In the genomic region with DNA sequence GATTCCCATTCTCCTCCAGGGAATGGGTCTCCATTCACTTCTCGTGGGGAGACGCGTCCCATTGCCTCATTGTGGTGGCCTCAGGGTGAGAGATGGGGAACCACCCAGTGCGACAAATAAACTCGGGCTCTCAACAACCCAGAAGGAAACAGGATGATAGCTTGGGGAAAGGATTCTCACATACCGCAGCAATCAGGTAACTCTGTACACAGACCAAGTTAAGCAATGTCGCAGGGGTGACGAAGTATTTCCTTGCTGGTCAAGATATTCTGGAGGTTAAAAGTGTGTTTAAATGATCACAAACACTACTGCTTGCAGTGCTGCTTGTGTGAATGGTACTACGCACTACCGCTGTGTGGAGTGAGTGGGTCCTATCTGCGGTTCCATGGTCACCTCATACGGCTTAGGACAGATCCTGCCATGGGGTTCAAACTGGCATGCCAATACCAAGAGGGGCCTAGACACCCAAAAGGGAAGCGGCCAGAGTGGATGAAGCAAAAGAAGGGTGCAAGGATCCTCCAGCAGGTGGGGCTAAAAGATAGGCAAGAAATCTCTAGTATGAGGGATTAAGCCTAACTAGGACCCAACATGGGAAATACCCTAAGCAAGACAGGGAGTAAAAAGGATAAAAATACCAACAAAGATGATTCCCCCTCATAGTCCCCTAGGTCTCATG, we compare ENCODE assay signal across 8 cellular contexts.
DNase-seq lines count a peak whose midpoint lies in the region; ATAC-seq, FAIRE-seq and TF ChIP-seq lines count a peak whose summit lies in the region.

No MANE protein-coding gene starts in this region.

- no peak overlapping the region for H3K4ac ChIP-seq in trophoblast cell (ENCODE audit: low read depth, low read length)

- no peaks in the 10 kb centered on the region for H3K36me3 Mint-ChIP-seq in activated T-cell treated with anti-CD3 and anti-CD28 coated beads, Interleukin-2, amount 50 U/mL, for 24 hours (ENCODE audit: low read depth)

- peaks cover 20% of the 10 kb centered on the region for H3K4me1 Mint-ChIP-seq in activated T-cell treated with anti-CD3 and anti-CD28 coated beads, Interleukin-2, amount 50 U/mL, for 24 hours (ENCODE audit: low read depth)

- no peak overlapping the region for H2BK120ac ChIP-seq in trophoblast cell (ENCODE audit: insufficient read depth, low read length, poor library complexity)

- no peaks in the 10 kb centered on the region for H3K36me3 ChIP-seq in OCI-LY7 (ENCODE audit: insufficient read depth, low read length)
- no peaks in the 10 kb centered on the region for H3K36me3 ChIP-seq in trophoblast cell (ENCODE audit: control insufficient read depth in 1 of 2, insufficient read depth in 2 of 2, low read length in 2 of 2)

- H3K79me2 ChIP-seq in OCI-LY7 (ENCODE audit: insufficient read depth, low read depth, low read length) (no peaks in the 10 kb centered on the region), trophoblast cell (ENCODE audit: control insufficient read depth, insufficient read depth, low read length, poor library complexity) (no peaks in the 10 kb centered on the region)

- H2AFZ ChIP-seq in OCI-LY7 (ENCODE audit: low read length) = no peak overlapping the region
- no peak overlapping the region for H2AFZ ChIP-seq in trophoblast cell (ENCODE audit: insufficient read depth, low read length, poor library complexity)

- no peaks in the 10 kb centered on the region for H3K27me3 Mint-ChIP-seq in activated T-cell treated with anti-CD3 and anti-CD28 coated beads, Interleukin-2, amount 50 U/mL, for 24 hours

- H3K27ac ChIP-seq in OCI-LY7 (ENCODE audit: low read depth, low read length, poor library complexity, severe bottlenecking) = no peak overlapping the region
- no peak overlapping the region for H3K27ac ChIP-seq in trophoblast cell (ENCODE audit: low read depth, low read length)

- no peak overlapping the region for H3K4me3 Mint-ChIP-seq in activated T-cell treated with anti-CD3 and anti-CD28 coated beads, Interleukin-2, amount 50 U/mL, for 24 hours

- H3K4me1 ChIP-seq in OCI-LY7 (ENCODE audit: insufficient read depth, low read length, poor library complexity, severe bottlenecking) (no peaks in the 10 kb centered on the region), trophoblast cell (ENCODE audit: control insufficient read depth in 1 of 2, insufficient read depth in 2 of 2, low read length in 2 of 2) (no peaks in the 10 kb centered on the region)

- WGBS in trophoblast cell (ENCODE audit: extremely low coverage, insufficient coverage, insufficient read length) = no CpG with 5 or more reads among the region's 13 CpGs

- CTCF ChIA-PET in OCI-LY7 (lab: Charles Lee; ENCODE audit: unreplicated experiment) = no interaction called here

- no peak overlapping the region for H3K4me3 ChIP-seq in OCI-LY7 (ENCODE audit: low read depth, low read length, poor library complexity, severe bottlenecking)
- H3K4me3 ChIP-seq in fibroblast of the aortic adventitia (ENCODE audit: low read depth, low read length) = no peak overlapping the region
- no peak overlapping the region for H3K4me3 ChIP-seq in trophoblast cell (ENCODE audit: low read depth, low read length)

- no peak overlapping the region for H4K91ac ChIP-seq in trophoblast cell (ENCODE audit: low read depth, low read length)

- POLR2A ChIA-PET in OCI-LY7 (lab: Charles Lee) = no interaction called here

- no peak overlapping the region for H3K9ac ChIP-seq in trophoblast cell (ENCODE audit: low read length)

- no peak overlapping the region for H3K14ac ChIP-seq in trophoblast cell (ENCODE audit: low read length)

- H2BK12ac ChIP-seq in trophoblast cell (ENCODE audit: low read length) = no peak overlapping the region

- H3K9me3 Mint-ChIP-seq in activated T-cell treated with anti-CD3 and anti-CD28 coated beads, Interleukin-2, amount 50 U/mL, for 24 hours = no peaks in the 10 kb centered on the region

- peak; percentile 74 for ATAC-seq in GM19372 (IDR thresholded peaks at IDR 0.05; ENCODE audit: low read depth, unreplicated experiment)

- H4K20me1 ChIP-seq in OCI-LY7 (ENCODE audit: insufficient read depth, low read length) = no peaks in the 10 kb centered on the region

- peak; percentile 68 for TF ChIP-seq CTCF in OCI-LY7 (conservative IDR thresholded peaks at IDR 0.05; ENCODE audit: low read length)
- peak; percentile 88 for TF ChIP-seq CTCF in fibroblast of the aortic adventitia (IDR thresholded peaks at IDR 0.05; ENCODE audit: insufficient read depth, low read length)

- no TSS peak for BruUV-seq in OCI-LY7 (replicated peaks; lab: Mats Ljungman, UMichigan)

- no peak overlapping the region for H4K8ac ChIP-seq in trophoblast cell (ENCODE audit: low read depth, low read length)

- no peaks in the 10 kb centered on the region for H3K9me2 ChIP-seq in OCI-LY7 (ENCODE audit: insufficient read depth, low read length)

- no peak overlapping the region for H2AK5ac ChIP-seq in trophoblast cell (ENCODE audit: low read length)

- no peak overlapping the region for H3K18ac ChIP-seq in trophoblast cell (ENCODE audit: low read length)

- no peak overlapping the region for H3K27ac Mint-ChIP-seq in activated T-cell treated with anti-CD3 and anti-CD28 coated beads, Interleukin-2, amount 50 U/mL, for 24 hours

- no peak overlapping the region for H3K23ac ChIP-seq in trophoblast cell (ENCODE audit: low read length)

- no peaks in the 10 kb centered on the region for H3K27me3 ChIP-seq in trophoblast cell (ENCODE audit: insufficient read depth, low read length)

- H3K9me3 ChIP-seq in OCI-LY7 (ENCODE audit: low read length) (no peaks in the 10 kb centered on the region), trophoblast cell (ENCODE audit: insufficient read depth, low read depth, low read length) (no peaks in the 10 kb centered on the region)

- no peak for FAIRE-seq in urothelium cell line (lab: Jason Lieb, UNC)

- no peaks in the 10 kb centered on the region for H3K79me1 ChIP-seq in trophoblast cell (ENCODE audit: low read length)

- no peak overlapping the region for H2BK5ac ChIP-seq in trophoblast cell (ENCODE audit: low read depth, low read length, poor library complexity)

- H3K4me2 ChIP-seq in OCI-LY7 (ENCODE audit: low read length) (no peak overlapping the region), trophoblast cell (ENCODE audit: low read length) (no peak overlapping the region)

- DNase-seq in COLO668 (lab: John Stamatoyannopoulos, UW; ENCODE audit: unreplicated experiment) = peak; percentile 35
- peak; percentile 64 for DNase-seq in HS-5 (ENCODE audit: low read depth)
- DNase-seq in OCI-LY7 (ENCODE audit: low spot score) = peak; percentile 23
- peak; percentile 60 for DNase-seq in activated T-cell treated with anti-CD3 and anti-CD28 coated beads, Interleukin-2, amount 50 U/mL, for 24 hours
- peak; percentile 79 for DNase-seq in fibroblast of the aortic adventitia (ENCODE audit: low read depth)
- peak; percentile 56 to 78 for DNase-seq in trophoblast cell
- DNase-seq in urothelium cell line (ENCODE audit: low spot score) = peak; percentile 21

- H4K12ac ChIP-seq in trophoblast cell (ENCODE audit: low read depth, low read length) = no peak overlapping the region

- intact Hi-C loops in OCI-LY7 (cut with micrococcal nuclease; ENCODE audit: unreplicated experiment) = loop anchor here (1.0 to 5.0 kb wide), 3 partner anchors 255 to 640 kb away; no protein-coding TSS in a partner anchor

Comparison
In these comparisons a context has a peak if more than half of its experiments do, and no peak if none do; other contexts are left out.
1. DNase-seq: peak in every context shown above with its lines; median percentile 79 in fibroblast of the aortic adventitia; 67 in trophoblast cell; 64 in HS-5; 60 in activated T-cell treated with anti-CD3 and anti-CD28 coated beads, Interleukin-2, amount 50 U/mL, for 24 hours; 35 in COLO668; 23 in OCI-LY7; 21 in urothelium cell line.